18 cellular contexts compared by ENCODE assay signal in the genomic region with DNA sequence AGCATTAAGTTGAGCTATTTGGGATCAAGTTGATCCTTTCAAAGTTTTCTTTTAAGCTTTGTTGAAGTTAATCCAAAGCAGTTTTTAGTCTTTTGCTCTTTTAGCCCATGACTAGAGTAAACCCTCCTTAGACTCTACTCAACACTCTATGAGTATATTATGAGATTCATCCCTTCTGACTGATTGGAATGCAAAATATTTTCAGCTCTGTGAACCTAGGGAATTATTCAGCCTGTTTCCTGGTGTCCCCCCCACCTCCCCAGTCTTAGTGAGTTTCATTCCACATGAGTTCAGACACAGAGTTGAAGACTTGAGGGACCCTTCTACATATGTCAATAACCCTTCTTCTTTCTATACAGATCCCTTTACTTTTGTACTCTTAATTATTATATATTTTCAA.
"Had no signal": no experiment of that assay in that cellular context is flagged by ENCODE, and none has a peak within 500 bp of the region (broad histone marks: within the 10 kb centered on the region; RNA-seq: fewer than 3 reads in every experiment).

No MANE protein-coding gene starts in this region.

- H3K27me3 Mint-ChIP-seq: activated CD4-positive, alpha-beta memory T cell treated with anti-CD3 and anti-CD28 coated beads, Interleukin-2, amount 10 ng/mL, durations not matched to agents 7 days and 5 days; activated naive CD4-positive, alpha-beta T cell treated with anti-CD3 and anti-CD28 coated beads, Interleukin-2, amount 10 ng/mL, durations not matched to agents 7 days and 5 days; T-helper 17 cell had no signal

- H3K9me3 Mint-ChIP-seq: activated B cell treated with CpG ODN at 0.5 μM for 24 hours; activated CD4-positive, alpha-beta memory T cell treated with anti-CD3 and anti-CD28 coated beads, Interleukin-2, amount 10 ng/mL, durations not matched to agents 7 days and 5 days; activated naive CD4-positive, alpha-beta T cell treated with anti-CD3 and anti-CD28 coated beads, Interleukin-2, amount 10 ng/mL, durations not matched to agents 7 days and 5 days; activated T-cell treated with anti-CD3 and anti-CD28 coated beads, Interleukin-2, amount 50 U/mL, for 72 hours had no signal

- H3K27ac Mint-ChIP-seq: activated B cell treated with CpG ODN at 0.5 μM for 24 hours; activated CD4-positive, alpha-beta memory T cell treated with anti-CD3 and anti-CD28 coated beads, Interleukin-2, amount 10 ng/mL, durations not matched to agents 7 days and 5 days; activated naive CD4-positive, alpha-beta T cell treated with anti-CD3 and anti-CD28 coated beads, Interleukin-2, amount 10 ng/mL, durations not matched to agents 7 days and 5 days; naive B cell; T-helper 17 cell had no signal

- H3K36me3 Mint-ChIP-seq: activated naive CD4-positive, alpha-beta T cell treated with anti-CD3 and anti-CD28 coated beads, Interleukin-2, amount 10 ng/mL, durations not matched to agents 7 days and 5 days; naive B cell had no signal

- ATAC-seq: activated T-cell treated with anti-CD3 and anti-CD28 coated beads, Interleukin-2, amount 50 U/mL, for 72 hours; left lung; stimulated activated naive CD8-positive, alpha-beta T cell treated with anti-CD3 and anti-CD28 coated beads, Interleukin-15, Interleukin-2, amounts not matched to agents 100 U/mL and 50 U/mL, for 24 hours; T-helper 17 cell had no signal

- H3K4me3 Mint-ChIP-seq: activated B cell treated with CpG ODN at 0.5 μM for 24 hours; activated CD4-positive, alpha-beta memory T cell treated with anti-CD3 and anti-CD28 coated beads, Interleukin-2, amount 10 ng/mL, durations not matched to agents 7 days and 5 days; activated naive CD4-positive, alpha-beta T cell treated with anti-CD3 and anti-CD28 coated beads, Interleukin-2, amount 10 ng/mL, durations not matched to agents 7 days and 5 days; activated T-cell treated with anti-CD3 and anti-CD28 coated beads, Interleukin-2, amount 50 U/mL, for 72 hours; naive B cell; T-helper 17 cell had no signal

- DNase-seq: activated B cell treated with CpG ODN at 0.5 μM for 24 hours; activated CD4-positive, alpha-beta memory T cell treated with anti-CD3 and anti-CD28 coated beads, Interleukin-2, amount 10 ng/mL, durations not matched to agents 7 days and 5 days; activated CD4-positive, alpha-beta T cell treated with anti-CD3 and anti-CD28 coated beads for 48 hours; activated effector memory CD4-positive, alpha-beta T cell treated with Interleukin-2 at 50 U/mL for 16 hours; activated naive CD4-positive, alpha-beta T cell treated with anti-CD3 and anti-CD28 coated beads, Interleukin-2, amount 10 ng/mL, durations not matched to agents 7 days and 5 days; activated T-cell treated with anti-CD3 and anti-CD28 coated beads, Interleukin-2, amount 50 U/mL, for 72 hours; amygdala; dermis blood vessel endothelial cell; effector CD8-positive, alpha-beta T cell; erythroblast; kidney; left lung; naive B cell; sigmoid colon; stimulated activated CD4-positive, alpha-beta T cell treated with anti-CD3 and anti-CD28 coated beads, Interleukin-4, amount 100 ng/mL, for 1 hour; stimulated activated naive CD8-positive, alpha-beta T cell treated with anti-CD3 and anti-CD28 coated beads, Interleukin-15, Interleukin-2, amounts not matched to agents 100 U/mL and 50 U/mL, for 24 hours; T-helper 17 cell; upper lobe of left lung had no signal

- H3K4me1 Mint-ChIP-seq: activated B cell treated with CpG ODN at 0.5 μM for 24 hours; activated CD4-positive, alpha-beta memory T cell treated with anti-CD3 and anti-CD28 coated beads, Interleukin-2, amount 10 ng/mL, durations not matched to agents 7 days and 5 days; activated naive CD4-positive, alpha-beta T cell treated with anti-CD3 and anti-CD28 coated beads, Interleukin-2, amount 10 ng/mL, durations not matched to agents 7 days and 5 days; naive B cell; T-helper 17 cell had no signal
